1 cellular context compared by ENCODE assay signal in genomic region chr2:102141011-102141914, GRCh38.
TF ChIP-seq lines count a peak whose summit lies in the region.

No MANE protein-coding gene starts in this region.

TF ChIP-seq in SK-N-SH treated with all-trans-retinoic acid at 6 μM for 48 hours, 23 proteins besides CTCF, POLR2A, EP300 and RAD21 (continued from another document):
- TF ChIP-seq, protein P1, sequence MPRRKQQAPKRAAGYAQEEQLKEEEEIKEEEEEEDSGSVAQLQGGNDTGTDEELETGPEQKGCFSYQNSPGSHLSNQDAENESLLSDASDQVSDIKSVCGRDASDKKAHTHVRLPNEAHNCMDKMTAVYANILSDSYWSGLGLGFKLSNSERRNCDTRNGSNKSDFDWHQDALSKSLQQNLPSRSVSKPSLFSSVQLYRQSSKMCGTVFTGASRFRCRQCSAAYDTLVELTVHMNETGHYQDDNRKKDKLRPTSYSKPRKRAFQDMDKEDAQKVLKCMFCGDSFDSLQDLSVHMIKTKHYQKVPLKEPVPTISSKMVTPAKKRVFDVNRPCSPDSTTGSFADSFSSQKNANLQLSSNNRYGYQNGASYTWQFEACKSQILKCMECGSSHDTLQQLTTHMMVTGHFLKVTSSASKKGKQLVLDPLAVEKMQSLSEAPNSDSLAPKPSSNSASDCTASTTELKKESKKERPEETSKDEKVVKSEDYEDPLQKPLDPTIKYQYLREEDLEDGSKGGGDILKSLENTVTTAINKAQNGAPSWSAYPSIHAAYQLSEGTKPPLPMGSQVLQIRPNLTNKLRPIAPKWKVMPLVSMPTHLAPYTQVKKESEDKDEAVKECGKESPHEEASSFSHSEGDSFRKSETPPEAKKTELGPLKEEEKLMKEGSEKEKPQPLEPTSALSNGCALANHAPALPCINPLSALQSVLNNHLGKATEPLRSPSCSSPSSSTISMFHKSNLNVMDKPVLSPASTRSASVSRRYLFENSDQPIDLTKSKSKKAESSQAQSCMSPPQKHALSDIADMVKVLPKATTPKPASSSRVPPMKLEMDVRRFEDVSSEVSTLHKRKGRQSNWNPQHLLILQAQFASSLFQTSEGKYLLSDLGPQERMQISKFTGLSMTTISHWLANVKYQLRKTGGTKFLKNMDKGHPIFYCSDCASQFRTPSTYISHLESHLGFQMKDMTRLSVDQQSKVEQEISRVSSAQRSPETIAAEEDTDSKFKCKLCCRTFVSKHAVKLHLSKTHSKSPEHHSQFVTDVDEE (CRISPR knock-in tag; IDR thresholded peaks at IDR 0.05): no peak
- TF ChIP-seq CREB5 (CRISPR knock-in tag; IDR thresholded peaks at IDR 0.05; ENCODE audit: low read depth) (no peak), BACH2 (CRISPR knock-in tag; IDR thresholded peaks at IDR 0.05; ENCODE audit: borderline replicate concordance) (no peak), GLIS3 (CRISPR knock-in tag; IDR thresholded peaks at IDR 0.05) (no peak), ZNF70 (CRISPR knock-in tag; IDR thresholded peaks at IDR 0.05) (no peak), ZC3H10 (CRISPR knock-in tag; IDR thresholded peaks at IDR 0.05) (no peak)
- TF ChIP-seq, protein P2, sequence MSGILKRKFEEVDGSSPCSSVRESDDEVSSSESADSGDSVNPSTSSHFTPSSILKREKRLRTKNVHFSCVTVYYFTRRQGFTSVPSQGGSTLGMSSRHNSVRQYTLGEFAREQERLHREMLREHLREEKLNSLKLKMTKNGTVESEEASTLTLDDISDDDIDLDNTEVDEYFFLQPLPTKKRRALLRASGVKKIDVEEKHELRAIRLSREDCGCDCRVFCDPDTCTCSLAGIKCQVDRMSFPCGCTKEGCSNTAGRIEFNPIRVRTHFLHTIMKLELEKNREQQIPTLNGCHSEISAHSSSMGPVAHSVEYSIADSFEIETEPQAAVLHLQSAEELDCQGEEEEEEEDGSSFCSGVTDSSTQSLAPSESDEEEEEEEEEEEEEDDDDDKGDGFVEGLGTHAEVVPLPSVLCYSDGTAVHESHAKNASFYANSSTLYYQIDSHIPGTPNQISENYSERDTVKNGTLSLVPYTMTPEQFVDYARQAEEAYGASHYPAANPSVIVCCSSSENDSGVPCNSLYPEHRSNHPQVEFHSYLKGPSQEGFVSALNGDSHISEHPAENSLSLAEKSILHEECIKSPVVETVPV (CRISPR knock-in tag; IDR thresholded peaks at IDR 0.05): no peak
